ENCODE assay signal across 12 cellular contexts in genomic region chr13:93151277-93151676, GRCh38.
DNase-seq lines count a peak whose midpoint lies in the region; ATAC-seq and TF ChIP-seq lines count a peak whose summit lies in the region.
"Had no signal": no experiment of that assay in that cellular context is flagged by ENCODE, and none has a peak within 500 bp of the region (broad histone marks: within the 10 kb centered on the region; RNA-seq: fewer than 3 reads in every experiment).

No MANE protein-coding gene starts in this region.

- TF ChIP-seq CTCF in foreskin fibroblast (IDR thresholded peaks at IDR 0.05; ENCODE audit: low read depth, low read length), result no peak
- no peak for TF ChIP-seq CTCF in endodermal cell (conservative IDR thresholded peaks at IDR 0.05)
- TF ChIP-seq CTCF in nephron progenitor cell (IDR thresholded peaks at IDR 0.05), result no peak
- TF ChIP-seq CTCF in vagina (IDR thresholded peaks at IDR 0.05), result no peak

- DNase-seq in activated naive CD8-positive, alpha-beta T cell treated with anti-CD3 and anti-CD28 coated beads, Interleukin-2, amount 50 U/mL, for 24 hours, result no peak
- DNase-seq in activated naive CD8-positive, alpha-beta T cell treated with anti-CD3 and anti-CD28 coated beads for 36 hours, result no peak
- peak; percentile 48 for DNase-seq in SK-N-MC (ENCODE audit: low read depth, low spot score)
- peak; percentile 52 to 80 for DNase-seq in foreskin fibroblast
- no peak for DNase-seq in endodermal cell
- DNase-seq in dermis blood vessel endothelial cell, result no peak
- DNase-seq in nephron progenitor cell, result no peak
- no peak for DNase-seq in vagina (ENCODE audit: extremely low spot score in 2 of 2)
- DNase-seq: CD8-positive, alpha-beta memory T cell; NCI-H774; T1000; upper lobe of left lung had no signal

- no peaks in the 10 kb centered on the region for H3K27me3 Mint-ChIP-seq in activated naive CD8-positive, alpha-beta T cell treated with anti-CD3 and anti-CD28 coated beads, Interleukin-2, amount 50 U/mL, for 24 hours
- no peaks in the 10 kb centered on the region for H3K27me3 Mint-ChIP-seq in activated naive CD8-positive, alpha-beta T cell treated with anti-CD3 and anti-CD28 coated beads for 36 hours
- H3K27me3 Mint-ChIP-seq in endodermal cell (ENCODE audit: insufficient read depth) (no peaks in the 10 kb centered on the region), nephron progenitor cell (ENCODE audit: low read depth, poor library complexity) (no peaks in the 10 kb centered on the region)
- H3K27me3 Mint-ChIP-seq: CD8-positive, alpha-beta memory T cell had no signal

- no peak overlapping the region for H3K4me3 Mint-ChIP-seq in activated naive CD8-positive, alpha-beta T cell treated with anti-CD3 and anti-CD28 coated beads, Interleukin-2, amount 50 U/mL, for 24 hours
- H3K4me3 Mint-ChIP-seq in activated naive CD8-positive, alpha-beta T cell treated with anti-CD3 and anti-CD28 coated beads for 36 hours, result no peak overlapping the region
- H3K4me3 Mint-ChIP-seq in endodermal cell (no peak overlapping the region), nephron progenitor cell (no peak overlapping the region)
- H3K4me3 Mint-ChIP-seq: CD8-positive, alpha-beta memory T cell had no signal

- peak; percentile 61 for ATAC-seq in activated naive CD8-positive, alpha-beta T cell treated with anti-CD3 and anti-CD28 coated beads, Interleukin-2, amount 50 U/mL, for 24 hours

- H3K4me3 ChIP-seq in SK-N-MC (no peak overlapping the region), foreskin fibroblast (ENCODE audit: low read depth in 1 of 2, low read length in 2 of 2) (no peak overlapping the region), endodermal cell (ENCODE audit: low read length) (no peak overlapping the region), vagina (no peak overlapping the region)
- H3K4me3 ChIP-seq: upper lobe of left lung had no signal

- no peaks in the 10 kb centered on the region for H3K4me1 Mint-ChIP-seq in activated naive CD8-positive, alpha-beta T cell treated with anti-CD3 and anti-CD28 coated beads, Interleukin-2, amount 50 U/mL, for 24 hours
- no peaks in the 10 kb centered on the region for H3K4me1 Mint-ChIP-seq in activated naive CD8-positive, alpha-beta T cell treated with anti-CD3 and anti-CD28 coated beads for 36 hours
- H3K4me1 Mint-ChIP-seq in endodermal cell (no peaks in the 10 kb centered on the region), nephron progenitor cell (peaks cover 14% of the 10 kb centered on the region)
- H3K4me1 Mint-ChIP-seq: CD8-positive, alpha-beta memory T cell had no signal

- TF ChIP-seq POLR2A in vagina (IDR thresholded peaks at IDR 0.05), result no peak

- H3K4me1 ChIP-seq in endodermal cell (ENCODE audit: control insufficient read depth, insufficient read depth, low read length) (no peaks in the 10 kb centered on the region), vagina (no peaks in the 10 kb centered on the region)
- H3K4me1 ChIP-seq: upper lobe of left lung had no signal

- H3K36me3 ChIP-seq in SK-N-MC (ENCODE audit: insufficient read depth, low read length) (no peaks in the 10 kb centered on the region), endodermal cell (ENCODE audit: control insufficient read depth, insufficient read depth, low read length) (no peaks in the 10 kb centered on the region), vagina (no peaks in the 10 kb centered on the region)
- H3K36me3 ChIP-seq: upper lobe of left lung had no signal

- no peaks in the 10 kb centered on the region for H3K36me3 Mint-ChIP-seq in activated naive CD8-positive, alpha-beta T cell treated with anti-CD3 and anti-CD28 coated beads, Interleukin-2, amount 50 U/mL, for 24 hours (ENCODE audit: low read depth)
- H3K36me3 Mint-ChIP-seq in activated naive CD8-positive, alpha-beta T cell treated with anti-CD3 and anti-CD28 coated beads for 36 hours, result no peaks in the 10 kb centered on the region
- H3K36me3 Mint-ChIP-seq in endodermal cell (ENCODE audit: low read depth) (no peaks in the 10 kb centered on the region), nephron progenitor cell (ENCODE audit: low read depth) (no peaks in the 10 kb centered on the region)
- H3K36me3 Mint-ChIP-seq: CD8-positive, alpha-beta memory T cell had no signal

- H3K9me3 ChIP-seq in SK-N-MC (ENCODE audit: low read depth, low read length) (no peaks in the 10 kb centered on the region), endodermal cell (ENCODE audit: control insufficient read depth, low read length) (no peaks in the 10 kb centered on the region), vagina (no peaks in the 10 kb centered on the region)
- H3K9me3 ChIP-seq: upper lobe of left lung had no signal

- H3K27ac Mint-ChIP-seq in activated naive CD8-positive, alpha-beta T cell treated with anti-CD3 and anti-CD28 coated beads, Interleukin-2, amount 50 U/mL, for 24 hours, result no peak overlapping the region
- H3K27ac Mint-ChIP-seq in activated naive CD8-positive, alpha-beta T cell treated with anti-CD3 and anti-CD28 coated beads for 36 hours, result no peak overlapping the region
- H3K27ac Mint-ChIP-seq in endodermal cell, result no peak overlapping the region
- H3K27ac Mint-ChIP-seq in nephron progenitor cell, result no peak overlapping the region
- H3K27ac Mint-ChIP-seq: CD8-positive, alpha-beta memory T cell had no signal

- H3K9me3 Mint-ChIP-seq in activated naive CD8-positive, alpha-beta T cell treated with anti-CD3 and anti-CD28 coated beads, Interleukin-2, amount 50 U/mL, for 24 hours, result peaks cover 3% of the 10 kb centered on the region
- peaks cover 6% of the 10 kb centered on the region for H3K9me3 Mint-ChIP-seq in activated naive CD8-positive, alpha-beta T cell treated with anti-CD3 and anti-CD28 coated beads for 36 hours
- no peaks in the 10 kb centered on the region for H3K9me3 Mint-ChIP-seq in endodermal cell
- no peaks in the 10 kb centered on the region for H3K9me3 Mint-ChIP-seq in nephron progenitor cell

- no peaks in the 10 kb centered on the region for H3K27me3 ChIP-seq in endodermal cell (ENCODE audit: control insufficient read depth, insufficient read depth, low read length, poor library complexity, severe bottlenecking)
- H3K27me3 ChIP-seq in vagina, result no peaks in the 10 kb centered on the region
- H3K27me3 ChIP-seq: upper lobe of left lung had no signal

- intact Hi-C loops in vagina (cut with DNase I), result no loop called here

- H3K9ac ChIP-seq in SK-N-MC (ENCODE audit: insufficient read length), result no peak overlapping the region
- no peak overlapping the region for H3K9ac ChIP-seq in endodermal cell (ENCODE audit: extremely low read depth, low read length, poor library complexity, severe bottlenecking)

- H3K27ac ChIP-seq in SK-N-MC (no peak overlapping the region), endodermal cell (ENCODE audit: low read depth, low read length) (no peak overlapping the region), vagina (no peak overlapping the region)
- H3K27ac ChIP-seq: upper lobe of left lung had no signal

Comparison
In these comparisons a context has a peak if more than half of its experiments do, and no peak if none do; other contexts are left out.
1. DNase-seq: peak in SK-N-MC (single experiment) and foreskin fibroblast (2 of 2); none in activated naive CD8-positive, alpha-beta T cell treated with anti-CD3 and anti-CD28 coated beads, Interleukin-2, amount 50 U/mL, for 24 hours (single experiment), activated naive CD8-positive, alpha-beta T cell treated with anti-CD3 and anti-CD28 coated beads for 36 hours (single experiment), endodermal cell (single experiment), dermis blood vessel endothelial cell (single experiment), nephron progenitor cell (single experiment) and vagina (0 of 2).